Comparison of ENCODE assay signal across 8 cellular contexts in the genomic region with DNA sequence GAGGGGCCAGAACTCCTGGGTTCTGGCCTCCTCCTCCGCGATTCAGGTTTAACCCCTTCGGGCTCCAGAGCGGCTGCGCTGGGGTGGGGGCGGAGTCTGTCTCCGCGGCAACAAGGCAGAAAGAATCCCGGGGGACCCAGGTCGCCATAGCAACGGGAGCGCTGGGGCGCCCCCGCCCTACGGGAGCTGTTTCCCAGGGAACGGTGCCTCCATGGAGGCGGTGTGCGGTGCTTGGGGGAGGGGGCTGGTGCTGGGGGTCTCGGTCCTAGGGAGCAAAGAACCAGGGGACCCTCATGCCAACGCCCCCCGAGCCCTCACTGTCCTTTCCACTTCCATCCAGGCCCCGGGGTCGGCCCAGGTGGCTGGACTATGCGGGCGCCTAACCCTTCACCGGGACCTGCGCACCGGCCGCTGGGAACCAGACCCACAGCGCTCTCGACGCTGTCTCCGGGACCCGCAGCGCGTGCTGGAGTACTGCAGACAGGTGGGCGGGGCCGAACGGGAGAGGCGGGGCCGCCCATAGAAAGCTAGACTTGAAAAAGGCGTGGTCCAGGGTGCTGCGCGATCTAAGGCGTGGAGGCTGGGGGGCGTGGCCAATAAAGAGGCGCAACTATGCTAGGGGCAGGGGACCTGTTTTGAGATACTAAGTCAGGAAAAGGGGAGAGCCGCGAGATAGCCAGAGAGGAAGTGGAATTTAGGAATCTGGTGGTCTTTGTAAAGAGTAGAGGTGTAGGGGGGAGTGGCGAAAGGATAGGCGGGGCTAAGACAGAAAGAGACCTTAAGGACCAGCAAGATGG. TPM values are rescaled to one million over a fixed set of nuclear protein-coding genes. Genes with fewer than 3 reads are reported as not detected.
A peak's percentile ranks its signal among the peaks of the same experiment; 100 is the strongest.
DNase-seq lines count a peak whose midpoint lies in the region; ATAC-seq, FAIRE-seq and TF ChIP-seq lines count a peak whose summit lies in the region.

No MANE protein-coding gene starts in this region.

- no peak for TF ChIP-seq CTCF in stomach (IDR thresholded peaks at IDR 0.05)

- peak overlapping the region; percentile 74 for H3K4me3 Mint-ChIP-seq in activated T-cell treated with anti-CD3 and anti-CD28 coated beads, Interleukin-2, amount 50 U/mL, for 24 hours
- H3K4me3 Mint-ChIP-seq in natural killer cell treated with Interleukin-12 subunit alpha and Interleukin-12 subunit beta and Interleukin-15 and Interleukin-18, amount 100 ng/mL, for 72 hours: peak overlapping the region; percentile 76

- H3K4me1 ChIP-seq in esophagus (ENCODE audit: control insufficient read depth in 2 of 2, insufficient read depth in 2 of 2, low read length in 1 of 2) (peaks cover 6 to 13% of the 10 kb centered on the region in 2 donors), stomach (peaks cover 21 to 27% (median 24%) of the 10 kb centered on the region in 4 donors)

- ATAC-seq in natural killer cell treated with Interleukin-12 subunit alpha and Interleukin-12 subunit beta and Interleukin-15 and Interleukin-18, amount 100 ng/mL, for 72 hours: peak; percentile 80 to 85

- peaks cover 14% of the 10 kb centered on the region for H3K4me1 Mint-ChIP-seq in activated T-cell treated with anti-CD3 and anti-CD28 coated beads, Interleukin-2, amount 50 U/mL, for 24 hours (ENCODE audit: low read depth)
- H3K4me1 Mint-ChIP-seq in natural killer cell treated with Interleukin-12 subunit alpha and Interleukin-12 subunit beta and Interleukin-15 and Interleukin-18, amount 100 ng/mL, for 72 hours (ENCODE audit: low read depth in 2 of 2): peaks cover 14 to 18% of the 10 kb centered on the region in 2 donors

- TF ChIP-seq EP300 in stomach (IDR thresholded peaks at IDR 0.05): no peak

- peak overlapping the region; percentile 80 for H3K27ac Mint-ChIP-seq in activated T-cell treated with anti-CD3 and anti-CD28 coated beads, Interleukin-2, amount 50 U/mL, for 24 hours
- H3K27ac Mint-ChIP-seq in natural killer cell treated with Interleukin-12 subunit alpha and Interleukin-12 subunit beta and Interleukin-15 and Interleukin-18, amount 100 ng/mL, for 72 hours: no peak overlapping the region

- H3K4me3 ChIP-seq in Jurkat, Clone E6-1 (ENCODE audit: low read length): peak overlapping the region; percentile 49
- H3K4me3 ChIP-seq in esophagus (ENCODE audit: low read depth in 1 of 2, low read length in 2 of 2) (peak overlapping the region; percentile 19 to 20), stomach (peak overlapping the region; percentile 56 to 63 (median 58))

- H3K9me3 Mint-ChIP-seq in activated T-cell treated with anti-CD3 and anti-CD28 coated beads, Interleukin-2, amount 50 U/mL, for 24 hours: no peaks in the 10 kb centered on the region
- peaks cover 6% of the 10 kb centered on the region for H3K9me3 Mint-ChIP-seq in natural killer cell treated with Interleukin-12 subunit alpha and Interleukin-12 subunit beta and Interleukin-15 and Interleukin-18, amount 100 ng/mL, for 72 hours

- FAIRE-seq in G401.6 (lab: Jason Lieb, UNC): peak; percentile 92

- H3K27ac ChIP-seq in esophagus (ENCODE audit: low read depth in 2 of 2, low read length in 1 of 2): no peak overlapping the region
- peak overlapping the region in 4 of 5 donors; percentile 6 to 77 (median 46) for H3K27ac ChIP-seq in stomach

- H3K36me3 Mint-ChIP-seq in activated T-cell treated with anti-CD3 and anti-CD28 coated beads, Interleukin-2, amount 50 U/mL, for 24 hours (ENCODE audit: low read depth): no peaks in the 10 kb centered on the region
- H3K36me3 Mint-ChIP-seq in natural killer cell treated with Interleukin-12 subunit alpha and Interleukin-12 subunit beta and Interleukin-15 and Interleukin-18, amount 100 ng/mL, for 72 hours: no peaks in the 10 kb centered on the region

- WGBS in esophagus, 2 donors: 2% methylated on average over 50 to 51 of the region's 51 CpGs
- WGBS in stomach, 5 donors: 1 to 2% (median 1%) methylated on average over 22 to 51 of the region's 51 CpGs

- H3K9me3 ChIP-seq in esophagus (ENCODE audit: control insufficient read depth in 2 of 2, insufficient read depth in 1 of 2, low read depth in 1 of 2, low read length in 1 of 2) (no peaks in the 10 kb centered on the region), stomach (no peaks in the 10 kb centered on the region)

- intact Hi-C loops in stomach (cut with DNase I; ENCODE audit: low total_unique reads): no loop called here

- H3K36me3 ChIP-seq in esophagus (ENCODE audit: control insufficient read depth in 2 of 2, insufficient read depth in 2 of 2, low read length in 1 of 2) (no peaks in the 10 kb centered on the region), stomach (peaks cover 0 to 6% (median 2%) of the 10 kb centered on the region in 4 donors)

- peak; percentile 91 for DNase-seq in Jurkat, Clone E6-1 (ENCODE audit: low read depth, low spot score)
- DNase-seq in OCI-M2 (lab: John Stamatoyannopoulos, UW; ENCODE audit: unreplicated experiment): peak; percentile 99
- peak; percentile 86 for DNase-seq in activated T-cell treated with anti-CD3 and anti-CD28 coated beads, Interleukin-2, amount 50 U/mL, for 24 hours
- peak; percentile 85 for DNase-seq in natural killer cell treated with Interleukin-12 subunit alpha and Interleukin-12 subunit beta and Interleukin-15 and Interleukin-18, amount 100 ng/mL, for 72 hours (ENCODE audit: low spot score)
- peak; percentile 88 for DNase-seq in stomach
- DNase-seq in AML-193 (lab: John Stamatoyannopoulos, UW): no peak

- H3K27me3 Mint-ChIP-seq in activated T-cell treated with anti-CD3 and anti-CD28 coated beads, Interleukin-2, amount 50 U/mL, for 24 hours: peaks cover 64% of the 10 kb centered on the region
- H3K27me3 Mint-ChIP-seq in natural killer cell treated with Interleukin-12 subunit alpha and Interleukin-12 subunit beta and Interleukin-15 and Interleukin-18, amount 100 ng/mL, for 72 hours: peaks cover 37 to 44% of the 10 kb centered on the region in 2 donors

- TF ChIP-seq POLR2A in stomach (IDR thresholded peaks at IDR 0.05): no peak

- H3K27me3 ChIP-seq in esophagus (ENCODE audit: control insufficient read depth in 1 of 2, insufficient read depth in 2 of 2, low read length in 2 of 2) (peaks cover 0 to 2% of the 10 kb centered on the region in 2 donors), stomach (peaks cover 0 to 70% (median 17%) of the 10 kb centered on the region in 3 donors)

RNA-seq across cellular contexts. Expression of a gene that starts 1.2 kb away (rescaled TPM):
- polyA plus RNA-seq in Jurkat, Clone E6-1 (2012; ENCODE audit: insufficient read depth, insufficient read length): 23.6 TPM
- polyA plus RNA-seq in esophagus (1 to 10 TPM in 1 of 2 donors, under 1 TPM in 1; 0.69 to 1.4 TPM), stomach (10 to 100 TPM; 12.5 to 31.3 (median 18.1) TPM)
- total RNA-seq in natural killer cell treated with Interleukin-12 subunit alpha and Interleukin-12 subunit beta and Interleukin-15 and Interleukin-18, amount 100 ng/mL, for 72 hours: 1 to 10 TPM; 1.9 TPM
- total RNA-seq in stomach: 10 to 100 TPM in 4 of 5 donors, 1 to 10 TPM in 1; 5.3 to 76.5 (median 18.8) TPM

RNA-seq across cellular contexts. Expression of a gene that starts 12.8 kb away (rescaled TPM):
- polyA plus RNA-seq in Jurkat, Clone E6-1 (2012; ENCODE audit: insufficient read depth, insufficient read length): 16.3 TPM
- polyA plus RNA-seq in esophagus (under 1 TPM in 1 of 2 donors, not detected in 1; 0.02 TPM), stomach (under 1 TPM in 2 of 3 donors, not detected in 1; 0.56 to 0.65 TPM)
- 1 to 10 TPM; 1.3 to 2.2 TPM for total RNA-seq in natural killer cell treated with Interleukin-12 subunit alpha and Interleukin-12 subunit beta and Interleukin-15 and Interleukin-18, amount 100 ng/mL, for 72 hours
- under 1 TPM in 2 of 5 donors, not detected in 3; 0.43 to 0.73 TPM for total RNA-seq in stomach

RNA-seq across cellular contexts. Expression of a gene that starts 17.2 kb away (rescaled TPM):
- 0.23 TPM for polyA plus RNA-seq in Jurkat, Clone E6-1 (2012; ENCODE audit: insufficient read depth, insufficient read length)
- polyA plus RNA-seq in esophagus (not detected), stomach (under 1 TPM; 0.10 to 0.61 (median 0.25) TPM)
- not detected for total RNA-seq in natural killer cell treated with Interleukin-12 subunit alpha and Interleukin-12 subunit beta and Interleukin-15 and Interleukin-18, amount 100 ng/mL, for 72 hours
- 10 to 100 TPM in 1 of 5 donors, 1 to 10 TPM in 1, under 1 TPM in 1, not detected in 2; 0.37 to 17.9 (median 5.4) TPM for total RNA-seq in stomach

RNA-seq across cellular contexts. Expression of a gene that starts 30.8 kb away (rescaled TPM):
- polyA plus RNA-seq in Jurkat, Clone E6-1 (2012; ENCODE audit: insufficient read depth, insufficient read length): 16.1 TPM
- polyA plus RNA-seq in esophagus (1 to 10 TPM; 6.6 to 8.5 TPM), stomach (1 to 10 TPM; 2.4 to 7.1 (median 3.3) TPM)
- total RNA-seq in natural killer cell treated with Interleukin-12 subunit alpha and Interleukin-12 subunit beta and Interleukin-15 and Interleukin-18, amount 100 ng/mL, for 72 hours: 10 to 100 TPM; 54.4 to 68.7 TPM
- total RNA-seq in stomach: 10 to 100 TPM in 3 of 5 donors, 1 to 10 TPM in 1, not detected in 1; 6.6 to 42.0 (median 17.6) TPM

RNA-seq across cellular contexts. Expression of a gene that starts 32.8 kb away (rescaled TPM):
- polyA plus RNA-seq in Jurkat, Clone E6-1 (2012; ENCODE audit: insufficient read depth, insufficient read length): 30.0 TPM
- polyA plus RNA-seq in esophagus: 1 to 10 TPM; 6.2 to 6.7 TPM
- total RNA-seq in natural killer cell treated with Interleukin-12 subunit alpha and Interleukin-12 subunit beta and Interleukin-15 and Interleukin-18, amount 100 ng/mL, for 72 hours: 100 to 1,000 TPM; 154 to 228 TPM
- 10 to 100 TPM in 1 of 5 donors, 1 to 10 TPM in 1, not detected in 3; 5.0 to 12.5 TPM for total RNA-seq in stomach
- polyA plus RNA-seq in stomach: 10 to 100 TPM in 1 of 3 donors, 1 to 10 TPM in 2; 8.2 to 11.3 (median 9.2) TPM

Comparison
In these comparisons a context has a peak if more than half of its experiments do, and no peak if none do; other contexts are left out.
1. DNase-seq: peak in Jurkat, Clone E6-1 (single experiment), OCI-M2 (single experiment), activated T-cell treated with anti-CD3 and anti-CD28 coated beads, Interleukin-2, amount 50 U/mL, for 24 hours (single experiment), natural killer cell treated with Interleukin-12 subunit alpha and Interleukin-12 subunit beta and Interleukin-15 and Interleukin-18, amount 100 ng/mL, for 72 hours (single experiment) and stomach (single experiment); none in AML-193 (0 of 2).
2. H3K27ac ChIP-seq: peak in stomach (4 of 5); none in esophagus (0 of 2).
3. Peak in every context shown above with its lines, with median percentiles within 50 percentile points of each other: H3K4me3 ChIP-seq.